ENCODE assay signal across 8 cellular contexts in the genomic region with DNA sequence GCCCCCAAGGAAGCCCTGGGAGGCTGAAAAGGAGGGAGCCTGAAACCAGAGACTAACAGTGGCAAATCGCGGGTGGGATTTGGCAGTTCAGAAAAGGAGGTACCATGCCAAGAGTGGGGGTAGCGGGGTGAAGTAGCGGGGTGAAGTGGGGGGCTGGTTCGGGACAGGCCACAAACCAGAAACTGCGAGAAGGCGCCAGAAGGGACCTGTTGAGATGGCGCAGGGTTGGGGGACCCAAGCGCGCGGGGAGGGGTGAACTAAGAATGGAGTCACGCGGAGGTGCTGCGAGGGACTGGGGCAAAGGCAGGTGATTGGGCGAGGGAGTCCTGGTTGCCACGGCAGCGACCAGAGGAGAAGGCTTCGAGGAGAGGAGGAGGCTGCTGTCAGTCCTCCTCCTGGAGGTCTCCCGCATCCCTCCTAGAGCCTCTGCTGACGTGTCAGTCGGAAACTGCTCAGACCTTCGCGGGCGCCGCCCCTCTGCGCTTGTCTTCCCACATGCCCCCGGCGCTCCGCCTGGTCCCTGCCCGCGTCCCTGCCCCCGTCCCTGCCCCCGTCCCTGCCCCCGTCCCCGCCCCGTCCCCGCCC. TPM values are rescaled to one million over a fixed set of nuclear protein-coding genes. Genes with fewer than 3 reads are reported as not detected.
A peak's percentile ranks its signal among the peaks of the same experiment; 100 is the strongest.
DNase-seq lines count a peak whose midpoint lies in the region; ATAC-seq and TF ChIP-seq lines count a peak whose summit lies in the region.

No MANE protein-coding gene starts in this region.

- H3K4me3 ChIP-seq in right atrium auricular region (peak overlapping the region; percentile 48 to 98), prostate gland (peak overlapping the region; percentile 36 to 38)

- H3K36me3 ChIP-seq in right atrium auricular region = no peaks in the 10 kb centered on the region
- no peaks in the 10 kb centered on the region for H3K36me3 ChIP-seq in prostate gland

- H3K4me1 ChIP-seq in right atrium auricular region (peaks cover 0 to 15% of the 10 kb centered on the region in 2 donors), prostate gland (replicated peaks) (no peaks in the 10 kb centered on the region)

- peak; percentile 40 for TF ChIP-seq POLR2A in prostate gland (IDR thresholded peaks at IDR 0.05)

- intact Hi-C loops in prostate gland (cut with DNase I) = no loop called here

- peak; percentile 88 for ATAC-seq in GM18498 (IDR thresholded peaks at IDR 0.05; ENCODE audit: unreplicated experiment)
- peak; percentile 87 for ATAC-seq in HG02885 (IDR thresholded peaks at IDR 0.05; ENCODE audit: poor library complexity, unreplicated experiment)

- H3K9me3 ChIP-seq in right atrium auricular region = no peaks in the 10 kb centered on the region
- no peaks in the 10 kb centered on the region for H3K9me3 ChIP-seq in prostate gland

- H3K27me3 ChIP-seq in right atrium auricular region = no peaks in the 10 kb centered on the region
- no peaks in the 10 kb centered on the region for H3K27me3 ChIP-seq in prostate gland (replicated peaks; ENCODE audit: insufficient read depth)

- no peak for TF ChIP-seq CTCF in right atrium auricular region (IDR thresholded peaks at IDR 0.05)
- no peak for TF ChIP-seq CTCF in prostate gland (IDR thresholded peaks at IDR 0.05)

- 2% methylated on average over 30 of the region's 37 CpGs for WGBS in prostate gland

- DNase-seq in NCI-H146 treated with DMSO at 0.1 percent for 48 hours (lab: John Stamatoyannopoulos, UW; ENCODE audit: unreplicated experiment) (peak; percentile 95), T-helper 1 cell (peak; percentile 91 to 96 (median 95)), amygdala (lab: John Stamatoyannopoulos, UW) (peak in 55 of 56 donors; percentile 27 to 96 (median 83)), right atrium auricular region (ENCODE audit: low spot score) (peak; percentile 94), prostate gland (ENCODE audit: low spot score) (peak; percentile 93), ureter (ENCODE audit: low spot score) (peak; percentile 93)

- H3K27ac ChIP-seq in right atrium auricular region (peak overlapping the region; percentile 50 to 65), prostate gland (peak overlapping the region; percentile 82 to 84)

RNA-seq across cellular contexts. Expression of gene MIA3, which starts 0.4 kb away (rescaled TPM):
- total RNA-seq in right atrium auricular region = 10 to 100 TPM; 34.4 to 53.9 TPM
- 10 to 100 TPM; 64.3 to 74.9 TPM for total RNA-seq in prostate gland
- total RNA-seq in ureter = 71.9 TPM

RNA-seq across cellular contexts. Expression of gene TAF1A, which starts 27.7 kb away (rescaled TPM):
- total RNA-seq in right atrium auricular region (1 to 10 TPM; 1.3 to 2.7 TPM), prostate gland (10 to 100 TPM in 1 of 2 donors, 1 to 10 TPM in 1; 8.5 to 12.6 TPM), ureter (11.3 TPM)

Comparison
In these comparisons a context has a peak if more than half of its experiments do, and no peak if none do; other contexts are left out.
1. Peak in every context shown above with its lines: DNase-seq, ATAC-seq, H3K4me3 ChIP-seq and H3K27ac ChIP-seq.